ENCODE assay signal across 8 cellular contexts in the genomic region with DNA sequence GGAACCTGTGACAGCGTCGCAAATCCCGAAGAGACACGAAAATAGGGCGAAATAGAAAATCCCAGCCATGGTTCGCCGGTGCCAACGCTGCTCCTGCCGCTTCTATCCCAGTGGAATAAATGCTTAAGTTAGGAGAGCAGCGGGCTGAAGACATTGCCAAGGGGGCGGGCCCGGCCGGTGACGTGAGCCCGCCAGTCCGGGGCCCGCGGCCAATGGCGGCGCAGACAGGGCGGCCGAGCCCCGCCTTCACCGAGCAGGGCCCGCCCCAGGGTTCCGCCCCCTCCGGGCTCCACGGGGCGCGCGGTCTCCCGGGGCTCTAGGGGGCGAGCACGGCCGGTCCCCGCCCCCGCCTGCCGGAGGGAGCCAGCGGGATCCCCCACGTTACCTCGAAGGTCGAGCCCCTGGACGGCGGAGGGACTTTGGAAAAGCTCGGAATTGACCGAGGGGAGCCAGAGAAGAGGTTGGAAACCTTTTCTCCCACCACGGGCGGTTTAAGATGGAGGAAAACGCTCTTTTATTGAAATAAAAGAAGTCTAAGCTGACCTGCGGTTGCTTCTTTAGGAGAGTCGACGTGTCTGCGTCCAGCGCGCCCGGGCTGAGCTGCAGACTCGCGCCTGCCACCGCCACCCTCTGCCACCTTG. TPM values are rescaled to one million over a fixed set of nuclear protein-coding genes. Genes with fewer than 3 reads are reported as not detected.
DNase-seq lines count a peak whose midpoint lies in the region; ATAC-seq and TF ChIP-seq lines count a peak whose summit lies in the region.

A gene (minus strand): TSS at position 125 of the 641 bp plus-strand sequence. CDS start 56 bp downstream, at position 69.

- no peaks in the 10 kb centered on the region for H3K27me3 ChIP-seq in Caco-2 (replicated peaks; ENCODE audit: control insufficient read depth, insufficient read depth, low read length)

- CTCF ChIA-PET in Caco-2 (lab: Charles Lee) = interaction anchor here (1.1 to 2.7 kb wide), 6 partner anchors 9 to 398 kb away, joined by 3 to 22 read pairs (median 4); no protein-coding TSS in a partner anchor

- POLR2A ChIA-PET in Caco-2 (lab: Charles Lee) = interaction anchor here (1.3 kb wide), 2 partner anchors 17 to 19 kb away, joined by 3 read pairs; no protein-coding TSS in a partner anchor
- POLR2A ChIA-PET in naive thymus-derived CD8-positive, alpha-beta T cell (lab: Charles Lee) = interaction anchor here (0.6 to 1.6 kb wide), 2 partner anchors 51 to 54 kb away, joined by 3 to 4 read pairs; no protein-coding TSS in a partner anchor

- DNase-seq in Caco-2 = peak; percentile 90 to 97
- DNase-seq in HUDEP-2 (lab: John Stamatoyannopoulos, UW; ENCODE audit: unreplicated experiment in 76 of 76) = peak in 66 of 76 experiments; percentile 8 to 76 (median 56)
- DNase-seq in RKO (ENCODE audit: low spot score) = peak; percentile 12
- peak; percentile 85 for DNase-seq in activated effector memory CD4-positive, alpha-beta T cell treated with Interleukin-2 at 50 U/mL for 16 hours
- peak; percentile 73 for DNase-seq in fibroblast of peridontal ligament (ENCODE audit: extremely low read depth)
- peak; percentile 67 to 86 (median 80) for DNase-seq in naive thymus-derived CD8-positive, alpha-beta T cell

- no peaks in the 10 kb centered on the region for H3K9me3 ChIP-seq in Caco-2

- H3K4me1 Mint-ChIP-seq in Caco-2 (ENCODE audit: low read depth, unreplicated experiment) = peaks cover 58% of the 10 kb centered on the region
- peaks cover 15 to 46% (median 42%) of the 10 kb centered on the region in 4 donors for H3K4me1 Mint-ChIP-seq in naive thymus-derived CD8-positive, alpha-beta T cell
- H3K4me1 Mint-ChIP-seq in stimulated activated memory B cell treated with anti-CD40 and anti-IgM and Interleukin-4, amounts not matched to agents 10 μg/mL and 1 μg/mL and 100 μg/mL, for 72 hours = peaks cover 47% of the 10 kb centered on the region

- peaks cover 32% of the 10 kb centered on the region for H3K4me1 ChIP-seq in Caco-2

- no peaks in the 10 kb centered on the region for H3K36me3 ChIP-seq in Caco-2 (ENCODE audit: control insufficient read depth, insufficient read depth, low read length)

- H3K4me3 Mint-ChIP-seq in Caco-2 (ENCODE audit: unreplicated experiment) = peak within 1 kb of the TSS; percentile 81
- peak within 1 kb of the TSS; percentile 80 to 97 (median 90) for H3K4me3 Mint-ChIP-seq in naive thymus-derived CD8-positive, alpha-beta T cell
- H3K4me3 Mint-ChIP-seq in stimulated activated memory B cell treated with anti-CD40 and anti-IgM and Interleukin-4, amounts not matched to agents 10 μg/mL and 1 μg/mL and 100 μg/mL, for 72 hours = peak within 1 kb of the TSS; percentile 81

- peaks cover 51% of the 10 kb centered on the region for H3K36me3 Mint-ChIP-seq in Caco-2 (ENCODE audit: insufficient read depth, unreplicated experiment)
- H3K36me3 Mint-ChIP-seq in naive thymus-derived CD8-positive, alpha-beta T cell = peaks cover 0 to 5% (median 0%) of the 10 kb centered on the region in 3 donors
- H3K36me3 Mint-ChIP-seq in stimulated activated memory B cell treated with anti-CD40 and anti-IgM and Interleukin-4, amounts not matched to agents 10 μg/mL and 1 μg/mL and 100 μg/mL, for 72 hours = no peaks in the 10 kb centered on the region

- peak within 1 kb of the TSS; percentile 93 for H3K4me3 ChIP-seq in Caco-2 (ENCODE audit: low read depth, low read length)

- peak within 1 kb of the TSS; percentile 93 for H3K27ac Mint-ChIP-seq in Caco-2 (ENCODE audit: unreplicated experiment)
- H3K27ac Mint-ChIP-seq in naive thymus-derived CD8-positive, alpha-beta T cell = peak within 1 kb of the TSS; percentile 63 to 94 (median 84)
- peak within 1 kb of the TSS; percentile 83 for H3K27ac Mint-ChIP-seq in stimulated activated memory B cell treated with anti-CD40 and anti-IgM and Interleukin-4, amounts not matched to agents 10 μg/mL and 1 μg/mL and 100 μg/mL, for 72 hours

- no peaks in the 10 kb centered on the region for H3K9me3 Mint-ChIP-seq in Caco-2 (ENCODE audit: unreplicated experiment)
- H3K9me3 Mint-ChIP-seq in naive thymus-derived CD8-positive, alpha-beta T cell = no peaks in the 10 kb centered on the region
- H3K9me3 Mint-ChIP-seq in stimulated activated memory B cell treated with anti-CD40 and anti-IgM and Interleukin-4, amounts not matched to agents 10 μg/mL and 1 μg/mL and 100 μg/mL, for 72 hours = no peaks in the 10 kb centered on the region

- intact Hi-C loops in Caco-2 (cut with micrococcal nuclease; ENCODE audit: unreplicated experiment) = loop anchor here (1.0 to 5.0 kb wide), 11 partner anchors 17 to 385 kb away; no protein-coding TSS in a partner anchor

- H3K27me3 Mint-ChIP-seq in Caco-2 (ENCODE audit: insufficient read depth, unreplicated experiment) = no peaks in the 10 kb centered on the region
- peaks cover 36 to 73% (median 57%) of the 10 kb centered on the region in 5 donors for H3K27me3 Mint-ChIP-seq in naive thymus-derived CD8-positive, alpha-beta T cell
- peaks cover 64% of the 10 kb centered on the region for H3K27me3 Mint-ChIP-seq in stimulated activated memory B cell treated with anti-CD40 and anti-IgM and Interleukin-4, amounts not matched to agents 10 μg/mL and 1 μg/mL and 100 μg/mL, for 72 hours

- TF ChIP-seq CTCF in Caco-2 (IDR thresholded peaks at IDR 0.05; ENCODE audit: insufficient read depth in 1 of 2, low read depth in 1 of 2, low read length in 1 of 2, severe bottlenecking in 1 of 2, unreplicated experiment in 1 of 2) = peak; percentile 24 to 45

- BruUV-seq in Caco-2 (replicated peaks; lab: Mats Ljungman, UMichigan) = no TSS peak

- peak; percentile 83 for ATAC-seq in GM21447 (IDR thresholded peaks at IDR 0.05; ENCODE audit: unreplicated experiment)
- ATAC-seq in naive thymus-derived CD8-positive, alpha-beta T cell = peak; percentile 88 to 89
- peak; percentile 95 for ATAC-seq in stimulated activated memory B cell treated with anti-CD40 and anti-IgM and Interleukin-4, amounts not matched to agents 10 μg/mL and 1 μg/mL and 100 μg/mL, for 72 hours

RNA-seq across cellular contexts. Expression of the gene that starts here (rescaled TPM):
- total RNA-seq in Caco-2 (2022) = 95.5 and 104 TPM in 2 replicates
- 1 to 10 TPM; 8.2 to 9.7 TPM for total RNA-seq in naive thymus-derived CD8-positive, alpha-beta T cell
- polyA plus RNA-seq in naive thymus-derived CD8-positive, alpha-beta T cell = 1 to 10 TPM in 1 of 3 donors, under 1 TPM in 2; 0.41 to 4.5 (median 0.46) TPM

Comparison
In these comparisons a context has a peak if more than half of its experiments do, and no peak if none do; other contexts are left out.
1. Peak in every context shown above with its lines: DNase-seq, ATAC-seq and H3K4me3 ChIP-seq.
2. DNase-seq: peak in every context shown above with its lines; median percentile 94 in Caco-2; 85 in activated effector memory CD4-positive, alpha-beta T cell treated with Interleukin-2 at 50 U/mL for 16 hours; 80 in naive thymus-derived CD8-positive, alpha-beta T cell; 73 in fibroblast of peridontal ligament; 56 in HUDEP-2; 12 in RKO.